In the genomic region with DNA sequence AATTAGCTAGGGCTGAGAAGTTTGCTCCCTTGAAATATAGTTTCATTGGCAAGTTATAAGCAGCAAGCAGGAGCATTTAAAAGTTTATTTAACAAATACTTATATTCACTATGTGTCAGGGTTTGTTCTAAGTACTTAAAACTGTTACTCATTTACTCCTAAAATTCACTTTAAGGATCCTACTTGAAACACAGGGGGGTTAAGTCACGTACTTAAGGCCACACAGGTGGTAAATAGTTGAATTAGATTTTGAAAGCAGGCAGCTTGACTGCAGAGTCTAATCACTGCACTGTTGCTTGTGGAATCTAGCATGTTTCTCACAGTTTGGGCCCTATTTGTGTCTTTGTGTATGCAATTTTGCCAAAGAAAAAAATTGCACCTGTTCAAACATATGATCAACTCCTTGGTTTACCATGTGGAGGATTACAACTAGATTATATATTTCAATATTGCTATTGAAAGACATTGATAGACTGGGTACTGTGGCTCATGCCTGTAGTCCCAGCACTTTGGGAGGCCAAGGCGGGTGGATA, we compare ENCODE assay signal across 16 cellular contexts. TPM values are rescaled to one million over a fixed set of nuclear protein-coding genes. Genes with fewer than 3 reads are reported as not detected.
DNase-seq lines count a peak whose midpoint lies in the region; ATAC-seq, FAIRE-seq and TF ChIP-seq lines count a peak whose summit lies in the region.
"Had no signal": no experiment of that assay in that cellular context is flagged by ENCODE, and none has a peak within 500 bp of the region (broad histone marks: within the 10 kb centered on the region; RNA-seq: fewer than 3 reads in every experiment).

No MANE protein-coding gene starts in this region.

- no peaks in the 10 kb centered on the region for H3K79me2 ChIP-seq in GM23338 (replicated peaks; ENCODE audit: insufficient read depth)

- H3K27ac ChIP-seq in GM23338 (ENCODE audit: low read depth) (no peak overlapping the region), left lung (peak overlapping the region; percentile 30 to 41), pancreas (no peak overlapping the region)
- H3K27ac ChIP-seq: C4-2B had no signal

- H3K27ac Mint-ChIP-seq in GM23338 = no peak overlapping the region
- H3K27ac Mint-ChIP-seq in activated CD4-positive, alpha-beta memory T cell treated with anti-CD3 and anti-CD28 coated beads for 36 hours = no peak overlapping the region
- H3K27ac Mint-ChIP-seq: CD4-positive, alpha-beta T cell had no signal

- FAIRE-seq in pancreas (lab: Jason Lieb, UNC) = no peak
- FAIRE-seq: D721Med, G401.6, GM12891, GM18507 had no signal

- H3K36me3 ChIP-seq in GM23338 (ENCODE audit: insufficient read depth) (no peaks in the 10 kb centered on the region), left lung (no peaks in the 10 kb centered on the region), pancreas (no peaks in the 10 kb centered on the region)
- H3K36me3 ChIP-seq: HAP-1 had no signal

- H3K4me3 ChIP-seq in GM23338 = no peak overlapping the region
- H3K4me3 ChIP-seq in left lung = no peak overlapping the region
- no peak overlapping the region for H3K4me3 ChIP-seq in pancreas
- H3K4me3 ChIP-seq: HAP-1 had no signal

- DNase-seq in GM23338 (ENCODE audit: low spot score) = peak; percentile 17
- DNase-seq in NCI-H69 (lab: John Stamatoyannopoulos, UW) = peak; percentile 12
- DNase-seq in left lung = no peak
- no peak for DNase-seq in pancreas
- DNase-seq in activated CD4-positive, alpha-beta memory T cell treated with anti-CD3 and anti-CD28 coated beads for 36 hours = no peak
- DNase-seq: Caco-2; CD4-positive, alpha-beta T cell had no signal

- H2AFZ ChIP-seq in GM23338 = no peak overlapping the region

- H3K36me3 Mint-ChIP-seq in GM23338 (ENCODE audit: low read depth) = peaks cover 3% of the 10 kb centered on the region; the same call in 2 of the 3 replicates
- no peaks in the 10 kb centered on the region for H3K36me3 Mint-ChIP-seq in activated CD4-positive, alpha-beta memory T cell treated with anti-CD3 and anti-CD28 coated beads for 36 hours

- TF ChIP-seq CTCF in GM23338 (conservative IDR thresholded peaks at IDR 0.05; ENCODE audit: low read depth in 2 of 2) (no peak), left lung (IDR thresholded peaks at IDR 0.05) (no peak), pancreas (IDR thresholded peaks at IDR 0.05) (no peak)

- H3K9me3 ChIP-seq in left lung (no peaks in the 10 kb centered on the region), pancreas (no peaks in the 10 kb centered on the region)
- H3K9me3 ChIP-seq: HAP-1 had no signal

- 61 to 62% methylated on average over 2 of the region's 2 CpGs for WGBS in pancreas, 2 donors

- H3K27me3 Mint-ChIP-seq in GM23338 (ENCODE audit: insufficient read depth, low read depth, poor library complexity) = peaks cover 10% of the 10 kb centered on the region
- H3K27me3 Mint-ChIP-seq in activated CD4-positive, alpha-beta memory T cell treated with anti-CD3 and anti-CD28 coated beads for 36 hours = peaks cover 16% of the 10 kb centered on the region

- no peaks in the 10 kb centered on the region for H3F3A ChIP-seq in GM23338 (replicated peaks; ENCODE audit: low read depth)

- intact Hi-C loops in left lung (cut with DNase I) (no loop called here), pancreas (cut with DNase I) (no loop called here)
- intact Hi-C loops in activated CD4-positive, alpha-beta memory T cell treated with anti-CD3 and anti-CD28 coated beads for 36 hours (cut with micrococcal nuclease) = no loop called here

- CTCF ChIA-PET in activated CD4-positive, alpha-beta memory T cell treated with anti-CD3 and anti-CD28 coated beads for 36 hours (lab: Charles Lee) = no interaction called here

- H3K27me3 ChIP-seq in GM23338 (ENCODE audit: insufficient read depth) = peaks cover 29% of the 10 kb centered on the region
- H3K27me3 ChIP-seq in left lung = no peaks in the 10 kb centered on the region
- H3K27me3 ChIP-seq in pancreas = no peaks in the 10 kb centered on the region

- 0 out of 2 replicates have a peak, but pooled peaks cover 4% of the 10 kb centered on the region for H3K9me2 ChIP-seq in GM23338 (ENCODE audit: insufficient read depth)

- H3K9me3 Mint-ChIP-seq in GM23338 = peaks cover 3% of the 10 kb centered on the region; the same call in 2 of the 3 replicates
- no peaks in the 10 kb centered on the region for H3K9me3 Mint-ChIP-seq in activated CD4-positive, alpha-beta memory T cell treated with anti-CD3 and anti-CD28 coated beads for 36 hours
- H3K9me3 Mint-ChIP-seq: CD4-positive, alpha-beta T cell had no signal

- no peak overlapping the region for H3K4me2 ChIP-seq in GM23338

- H4K20me1 ChIP-seq in GM23338 (replicated peaks; ENCODE audit: insufficient read depth) = no peaks in the 10 kb centered on the region

- H3K4me1 Mint-ChIP-seq in GM23338 = peaks cover 2% of the 10 kb centered on the region; the same call in 1 of the 3 replicates
- no peaks in the 10 kb centered on the region for H3K4me1 Mint-ChIP-seq in activated CD4-positive, alpha-beta memory T cell treated with anti-CD3 and anti-CD28 coated beads for 36 hours (ENCODE audit: low read depth)

- ATAC-seq in GM23338 (no peak; the same call in 2 of the 3 replicates), left lung (peak; percentile 71), pancreas (peak in 3 of 4 donors; percentile 53 to 61 (median 55)), GM18498 (IDR thresholded peaks at IDR 0.05; ENCODE audit: unreplicated experiment) (no peak), GM18520 (IDR thresholded peaks at IDR 0.05; ENCODE audit: unreplicated experiment) (no peak), HG03342 (IDR thresholded peaks at IDR 0.05; ENCODE audit: unreplicated experiment) (no peak)

- POLR2A ChIA-PET in activated CD4-positive, alpha-beta memory T cell treated with anti-CD3 and anti-CD28 coated beads for 36 hours (lab: Charles Lee) = no interaction called here

- H3K4me1 ChIP-seq in GM23338 (ENCODE audit: insufficient read depth) (peaks cover 4% of the 10 kb centered on the region), left lung (peaks cover 6 to 73% of the 10 kb centered on the region in 2 donors), pancreas (peaks cover 5 to 22% (median 14%) of the 10 kb centered on the region in 3 donors)
- H3K4me1 ChIP-seq: Caco-2 had no signal

- no peak overlapping the region for H3K4me3 Mint-ChIP-seq in GM23338
- no peak overlapping the region for H3K4me3 Mint-ChIP-seq in activated CD4-positive, alpha-beta memory T cell treated with anti-CD3 and anti-CD28 coated beads for 36 hours
- H3K4me3 Mint-ChIP-seq: CD4-positive, alpha-beta T cell had no signal

TF ChIP-seq in GM23338, 12 proteins besides CTCF, POLR2A, EP300 and RAD21:
- no peak for TF ChIP-seq POLR2AphosphoS5 (IDR thresholded peaks at IDR 0.05; ENCODE audit: low read depth)
- TF ChIP-seq EZH2 (IDR thresholded peaks at IDR 0.05; ENCODE audit: low read depth, unreplicated experiment) = no peak
- TF ChIP-seq, protein P1, sequence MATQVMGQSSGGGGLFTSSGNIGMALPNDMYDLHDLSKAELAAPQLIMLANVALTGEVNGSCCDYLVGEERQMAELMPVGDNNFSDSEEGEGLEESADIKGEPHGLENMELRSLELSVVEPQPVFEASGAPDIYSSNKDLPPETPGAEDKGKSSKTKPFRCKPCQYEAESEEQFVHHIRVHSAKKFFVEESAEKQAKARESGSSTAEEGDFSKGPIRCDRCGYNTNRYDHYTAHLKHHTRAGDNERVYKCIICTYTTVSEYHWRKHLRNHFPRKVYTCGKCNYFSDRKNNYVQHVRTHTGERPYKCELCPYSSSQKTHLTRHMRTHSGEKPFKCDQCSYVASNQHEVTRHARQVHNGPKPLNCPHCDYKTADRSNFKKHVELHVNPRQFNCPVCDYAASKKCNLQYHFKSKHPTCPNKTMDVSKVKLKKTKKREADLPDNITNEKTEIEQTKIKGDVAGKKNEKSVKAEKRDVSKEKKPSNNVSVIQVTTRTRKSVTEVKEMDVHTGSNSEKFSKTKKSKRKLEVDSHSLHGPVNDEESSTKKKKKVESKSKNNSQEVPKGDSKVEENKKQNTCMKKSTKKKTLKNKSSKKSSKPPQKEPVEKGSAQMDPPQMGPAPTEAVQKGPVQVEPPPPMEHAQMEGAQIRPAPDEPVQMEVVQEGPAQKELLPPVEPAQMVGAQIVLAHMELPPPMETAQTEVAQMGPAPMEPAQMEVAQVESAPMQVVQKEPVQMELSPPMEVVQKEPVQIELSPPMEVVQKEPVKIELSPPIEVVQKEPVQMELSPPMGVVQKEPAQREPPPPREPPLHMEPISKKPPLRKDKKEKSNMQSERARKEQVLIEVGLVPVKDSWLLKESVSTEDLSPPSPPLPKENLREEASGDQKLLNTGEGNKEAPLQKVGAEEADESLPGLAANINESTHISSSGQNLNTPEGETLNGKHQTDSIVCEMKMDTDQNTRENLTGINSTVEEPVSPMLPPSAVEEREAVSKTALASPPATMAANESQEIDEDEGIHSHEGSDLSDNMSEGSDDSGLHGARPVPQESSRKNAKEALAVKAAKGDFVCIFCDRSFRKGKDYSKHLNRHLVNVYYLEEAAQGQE (IDR thresholded peaks at IDR 0.05; ENCODE audit: unreplicated experiment) = no peak
- TF ChIP-seq CREB1 (CRISPR knock-in tag; IDR thresholded peaks at IDR 0.05; ENCODE audit: low read depth) = no peak
TF ChIP-seq in GM23338: peak in this region for 0.

RNA-seq across cellular contexts. Expression of a gene that starts 7.6 kb away (rescaled TPM):
- 0.35 and 0.43 TPM in 2 replicates for total RNA-seq in GM23338 (2014; rRNA removed; shearing (Covaris generic))
- polyA plus RNA-seq in GM23338 (2016; fragmentation: Nextera tagmentation; extraction: Ambion mirVana) (1.1 and 1.2 TPM in 2 replicates), pancreas (1 to 10 TPM; 1.6 to 5.9 TPM)
- total RNA-seq in left lung (100 to 1,000 TPM in 1 of 2 donors, 10 to 100 TPM in 1; 88.8 to 106 TPM), pancreas (10 to 100 TPM; 11.0 to 25.4 (median 14.9) TPM)
- under 1 TPM; 0.36 to 0.76 TPM for total RNA-seq in activated CD4-positive, alpha-beta memory T cell treated with anti-CD3 and anti-CD28 coated beads for 36 hours

Comparison
In these comparisons a context has a peak if more than half of its experiments do, and no peak if none do; other contexts are left out.
1. ATAC-seq: peak in left lung (single experiment) and pancreas (3 of 4); none in GM23338 (single experiment), GM18498 (single experiment), GM18520 (single experiment) and HG03342 (single experiment).
2. DNase-seq: peak in GM23338 (single experiment) and NCI-H69 (single experiment); none in left lung (0 of 2), pancreas (0 of 6) and activated CD4-positive, alpha-beta memory T cell treated with anti-CD3 and anti-CD28 coated beads for 36 hours (single experiment).
3. H3K27ac ChIP-seq: peak in left lung (2 of 2); none in GM23338 (single experiment) and pancreas (0 of 4).